ENCODE assay signal across 8 cellular contexts in genomic region chr17:47531228-47531820, GRCh38. TPM values are rescaled to one million over a fixed set of nuclear protein-coding genes. Genes with fewer than 3 reads are reported as not detected.
DNase-seq lines count a peak whose midpoint lies in the region; ATAC-seq and TF ChIP-seq lines count a peak whose summit lies in the region.
"Not testable (repeated sequence)": the region's sequence is repeated elsewhere in the genome, so short reads cannot be mapped to it uniquely, and the experiment has no call there.

No MANE protein-coding gene starts in this region.

- DNase-seq in Caco-2 (peak in 1 of 2 experiments; percentile 46), PC-9 (peak in 1 of 2 experiments; percentile 18), mesothelial cell of epicardium (ENCODE audit: low spot score in 2 of 2, unreplicated experiment in 2 of 2) (peak in 1 of 2 experiments; percentile 41)
- DNase-seq in activated effector memory CD4-positive, alpha-beta T cell treated with Interleukin-2 at 50 U/mL for 16 hours = peak; percentile 8
- DNase-seq in fibroblast of lung (ENCODE audit: low read depth in 2 of 2) = not testable (repeated sequence)
- DNase-seq in stimulated activated CD8-positive, alpha-beta memory T cell treated with anti-CD3 and anti-CD28 coated beads, Interleukin-15, amount 100 ng/mL, for 24 hours (ENCODE audit: low read depth) = peak; percentile 1

- H3K9me3 Mint-ChIP-seq in Caco-2 (ENCODE audit: unreplicated experiment); mesothelial cell of epicardium: not testable (repeated sequence)

- TF ChIP-seq CTCF in Caco-2 (IDR thresholded peaks at IDR 0.05; ENCODE audit: insufficient read depth in 1 of 2, low read depth in 1 of 2, low read length in 1 of 2, severe bottlenecking in 1 of 2, unreplicated experiment in 1 of 2); PC-9 (conservative IDR thresholded peaks at IDR 0.05); fibroblast of lung (conservative IDR thresholded peaks at IDR 0.05 in 1 of 2, IDR thresholded peaks at IDR 0.05 in 1 of 2; ENCODE audit: low read depth in 1 of 2, low read length in 2 of 2); mesothelial cell of epicardium (IDR thresholded peaks at IDR 0.05; ENCODE audit: unreplicated experiment): not testable (repeated sequence)

- intact Hi-C loops in Caco-2 (cut with micrococcal nuclease; ENCODE audit: unreplicated experiment); PC-9 (cut with micrococcal nuclease; ENCODE audit: unreplicated experiment): not testable (repeated sequence)

- H3K79me2 ChIP-seq in PC-9 (ENCODE audit: low read depth) (peaks cover 43% of the 10 kb centered on the region), fibroblast of lung (ENCODE audit: control insufficient read depth, insufficient read depth, low read length) (peaks cover 25% of the 10 kb centered on the region)

- peak overlapping the region; percentile 90; the same call in 1 of the 2 replicates for H3K4me2 ChIP-seq in PC-9
- H3K4me2 ChIP-seq in fibroblast of lung (ENCODE audit: extremely low read depth, insufficient read depth, low read length) = not testable (repeated sequence)

- not testable (repeated sequence) for H3K9me2 ChIP-seq in PC-9 (ENCODE audit: insufficient read depth)

- H3K4me3 ChIP-seq in Caco-2 (ENCODE audit: low read depth, low read length) = peak overlapping the region; percentile 61
- peak overlapping the region; percentile 78 for H3K4me3 ChIP-seq in PC-9
- H3K4me3 ChIP-seq in fibroblast of lung (replicated peaks in 1 of 4; ENCODE audit: control extremely low read depth in 1 of 4, insufficient read depth in 1 of 4, low read depth in 3 of 4, low read length in 4 of 4) = peak overlapping the region; percentile 26 to 69 (median 56)

- peak overlapping the region; percentile 89 for H3K27ac Mint-ChIP-seq in Caco-2 (ENCODE audit: unreplicated experiment)
- not testable (repeated sequence) for H3K27ac Mint-ChIP-seq in mesothelial cell of epicardium

- peak overlapping the region; percentile 83 for H3K27ac ChIP-seq in PC-9
- not testable (repeated sequence) for H3K27ac ChIP-seq in fibroblast of lung (ENCODE audit: insufficient read depth, low read length)

- not testable (repeated sequence) for H3K4me1 ChIP-seq in Caco-2; fibroblast of lung (ENCODE audit: control insufficient read depth, extremely low read depth, insufficient read depth, low read length)
- H3K4me1 ChIP-seq in PC-9 (replicated peaks; ENCODE audit: insufficient read depth) = peaks cover 15% of the 10 kb centered on the region

- H4K20me1 ChIP-seq in PC-9 (ENCODE audit: insufficient read depth) = peaks cover 20% of the 10 kb centered on the region; the same call in 1 of the 2 replicates
- not testable (repeated sequence) for H4K20me1 ChIP-seq in fibroblast of lung (ENCODE audit: control insufficient read depth, extremely low read depth, insufficient read depth, low read length)

- peak; percentile 24 for ATAC-seq in GM19467 (IDR thresholded peaks at IDR 0.05; ENCODE audit: unreplicated experiment)
- peak; percentile 23 for ATAC-seq in HG03103 (IDR thresholded peaks at IDR 0.05; ENCODE audit: low read depth, unreplicated experiment)

- H3K9me3 ChIP-seq in Caco-2; PC-9 (ENCODE audit: insufficient read depth, low read depth); fibroblast of lung (ENCODE audit: control insufficient read depth, insufficient read depth, low read depth, low read length): not testable (repeated sequence)

- peak overlapping the region; percentile 42 for H3K9ac ChIP-seq in fibroblast of lung (ENCODE audit: insufficient read depth, low read length)

- not testable (repeated sequence) for H3K36me3 ChIP-seq in Caco-2 (ENCODE audit: control insufficient read depth, insufficient read depth, low read length); fibroblast of lung (ENCODE audit: control insufficient read depth, insufficient read depth, low read length)
- H3K36me3 ChIP-seq in PC-9 (ENCODE audit: low read depth) = peaks cover 10% of the 10 kb centered on the region; the same call in 1 of the 2 replicates

- POLR2A ChIA-PET in Caco-2 (lab: Charles Lee) = interaction anchor here (1.0 to 1.2 kb wide), 3 partner anchors 29 to 120 kb away, joined by 3 to 5 read pairs (median 4); partner anchors contain the start of gene KPNB1
- POLR2A ChIA-PET in PC-9 (lab: Charles Lee; ENCODE audit: unreplicated experiment) = not testable (repeated sequence)

- CTCF ChIA-PET in Caco-2 (lab: Charles Lee); PC-9 (lab: Charles Lee): not testable (repeated sequence)

- H3K36me3 Mint-ChIP-seq in Caco-2 (ENCODE audit: insufficient read depth, unreplicated experiment) = peaks cover 25% of the 10 kb centered on the region
- not testable (repeated sequence) for H3K36me3 Mint-ChIP-seq in mesothelial cell of epicardium

- not testable (repeated sequence) for H3K4me1 Mint-ChIP-seq in Caco-2 (ENCODE audit: low read depth, unreplicated experiment)
- H3K4me1 Mint-ChIP-seq in mesothelial cell of epicardium = peaks cover 11% of the 10 kb centered on the region

- BruUV-seq in Caco-2 (replicated peaks; lab: Mats Ljungman, UMichigan); PC-9 (replicated peaks; lab: Mats Ljungman, UMichigan): not testable (repeated sequence)

- H2AFZ ChIP-seq in PC-9; fibroblast of lung (ENCODE audit: low read length): not testable (repeated sequence)

- not testable (repeated sequence) for H3K27me3 ChIP-seq in Caco-2 (replicated peaks; ENCODE audit: control insufficient read depth, insufficient read depth, low read length); PC-9 (ENCODE audit: insufficient read depth, low read depth); fibroblast of lung (ENCODE audit: control insufficient read depth, insufficient read depth, low read length)

- H3F3A ChIP-seq in PC-9 (ENCODE audit: insufficient read depth, low read depth) = not testable (repeated sequence)

- H3K4me3 Mint-ChIP-seq in Caco-2 (ENCODE audit: unreplicated experiment) (peak overlapping the region; percentile 84), mesothelial cell of epicardium (peak overlapping the region; percentile 94)

- H3K27me3 Mint-ChIP-seq in Caco-2 (ENCODE audit: insufficient read depth, unreplicated experiment); mesothelial cell of epicardium (ENCODE audit: low read depth): not testable (repeated sequence)

RNA-seq across cellular contexts. Expression of gene NPEPPS, which starts 0.4 kb away (rescaled TPM):
- total RNA-seq in Caco-2 (2022) = 139 and 155 TPM in 2 replicates
- 173 and 187 TPM in 2 replicates for total RNA-seq in PC-9 (2021)
- total RNA-seq in fibroblast of lung = 126 and 144 TPM in 2 replicates
- polyA plus RNA-seq in fibroblast of lung = 110 and 127 TPM in 2 replicates
- 84.1 and 87.4 TPM in 2 replicates for polyA plus RNA-seq in fibroblast of lung (2012)
- 70.1 and 83.3 TPM in 2 replicates for polyA minus RNA-seq in fibroblast of lung (ENCODE audit: low replicate concordance)
- 190 to 201 TPM (median 201 TPM) in 3 replicates for total RNA-seq in mesothelial cell of epicardium
